Comparison of ENCODE assay signal across 9 cellular contexts in the genomic region with DNA sequence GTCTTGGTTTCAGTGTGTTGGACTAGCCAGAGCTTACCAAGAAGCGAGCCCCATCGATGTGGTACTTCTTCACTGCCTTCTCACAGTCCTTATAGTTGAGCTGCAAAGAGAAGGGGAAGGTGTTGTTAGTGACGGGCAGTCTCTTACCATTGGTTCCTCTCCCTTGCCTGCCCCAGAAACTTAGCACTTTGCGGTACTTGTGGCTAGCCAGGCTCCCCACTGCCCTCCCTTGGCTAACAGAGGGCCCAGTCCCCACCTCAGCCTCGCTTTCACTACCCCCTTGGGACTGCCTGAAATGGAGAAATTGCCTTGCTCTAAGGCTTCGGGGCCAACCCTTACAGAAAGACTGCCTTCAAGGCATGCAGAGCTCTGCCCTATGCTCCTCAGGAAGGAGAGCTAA. TPM values are rescaled to one million over a fixed set of nuclear protein-coding genes. Genes with fewer than 3 reads are reported as not detected.
DNase-seq lines count a peak whose midpoint lies in the region; ATAC-seq, FAIRE-seq and TF ChIP-seq lines count a peak whose summit lies in the region.
"Had no signal": no experiment of that assay in that cellular context is flagged by ENCODE, and none has a peak within 500 bp of the region (broad histone marks: within the 10 kb centered on the region; RNA-seq: fewer than 3 reads in every experiment).

No MANE protein-coding gene starts in this region.

- H2AFZ ChIP-seq in hepatocyte = no peak overlapping the region
- H2AFZ ChIP-seq: parathyroid adenoma had no signal

- H3K27me3 ChIP-seq in hepatocyte = peaks cover 4% of the 10 kb centered on the region

- H3K9me3 ChIP-seq in hepatocyte (ENCODE audit: low read depth) = no peaks in the 10 kb centered on the region

- H3K36me3 ChIP-seq in hepatocyte (replicated peaks; ENCODE audit: insufficient read depth, low read depth) = no peaks in the 10 kb centered on the region

- no peak overlapping the region for H3K27ac ChIP-seq in hepatocyte
- H3K27ac ChIP-seq: parathyroid adenoma had no signal

- peaks cover 90 to 98% of the 10 kb centered on the region in 2 donors for H3K36me3 Mint-ChIP-seq in activated naive CD4-positive, alpha-beta T cell treated with anti-CD3 and anti-CD28 coated beads, Interleukin-2, amount 50 U/mL, for 72 hours

- no peak for TF ChIP-seq POLR2A in GM12891 (IDR thresholded peaks at IDR 0.05; ENCODE audit: low read depth, low read length)

- H4K20me1 ChIP-seq in hepatocyte (ENCODE audit: insufficient read depth, poor library complexity, severe bottlenecking) = no peaks in the 10 kb centered on the region

- no peak for TF ChIP-seq CTCF in hepatocyte (IDR thresholded peaks at IDR 0.05; ENCODE audit: poor library complexity)

- DNase-seq in GM12891 (ENCODE audit: insufficient read length, low spot score) = no peak
- peak in 1 of 2 donors; percentile 85 for DNase-seq in activated naive CD4-positive, alpha-beta T cell treated with anti-CD3 and anti-CD28 coated beads, Interleukin-2, amount 50 U/mL, for 72 hours (ENCODE audit: low spot score in 2 of 2)
- peak; percentile 56 to 65 for DNase-seq in stimulated activated CD8-positive, alpha-beta memory T cell treated with anti-CD3 and anti-CD28 coated beads, Interleukin-2, amount 100 ng/mL, for 48 hours (ENCODE audit: low read depth in 2 of 2)
- no peak for DNase-seq in OCI-M1 (lab: John Stamatoyannopoulos, UW)
- DNase-seq in NCI-H128 (lab: John Stamatoyannopoulos, UW; ENCODE audit: unreplicated experiment) = no peak
- no peak for DNase-seq in hepatocyte (ENCODE audit: low spot score)

- FAIRE-seq in GM12891 (lab: Jason Lieb, UNC) = peak; percentile 90

- WGBS in hepatocyte (ENCODE audit: low lambda C conversion rate, missing lambda C conversion rate) = 85% methylated on average over 6 of the region's 6 CpGs

- H3K9me3 Mint-ChIP-seq in activated naive CD4-positive, alpha-beta T cell treated with anti-CD3 and anti-CD28 coated beads, Interleukin-2, amount 50 U/mL, for 72 hours = peaks cover 0 to 5% of the 10 kb centered on the region in 2 donors

- peak overlapping the region; percentile 63 to 100 for H3K27ac Mint-ChIP-seq in activated naive CD4-positive, alpha-beta T cell treated with anti-CD3 and anti-CD28 coated beads, Interleukin-2, amount 50 U/mL, for 72 hours

- no peaks in the 10 kb centered on the region for H3K9me2 ChIP-seq in hepatocyte (replicated peaks; ENCODE audit: insufficient read depth)

- H3K4me3 ChIP-seq in hepatocyte = no peak overlapping the region

- H3K4me1 ChIP-seq in hepatocyte (ENCODE audit: insufficient read depth) = no peaks in the 10 kb centered on the region
- H3K4me1 ChIP-seq: parathyroid adenoma had no signal

- H3K79me2 ChIP-seq in hepatocyte = no peaks in the 10 kb centered on the region
- H3K79me2 ChIP-seq: parathyroid adenoma had no signal

- H3K4me2 ChIP-seq in hepatocyte = no peak overlapping the region

- peak; percentile 81 for ATAC-seq in GM21381 (IDR thresholded peaks at IDR 0.05; ENCODE audit: unreplicated experiment)
- ATAC-seq in HG03521 (IDR thresholded peaks at IDR 0.05; ENCODE audit: unreplicated experiment) = peak; percentile 74
- ATAC-seq in activated naive CD4-positive, alpha-beta T cell treated with anti-CD3 and anti-CD28 coated beads, Interleukin-2, amount 50 U/mL, for 72 hours = peak; percentile 22 to 62

TF ChIP-seq in GM12891, 5 proteins besides CTCF, POLR2A, EP300 and RAD21:
- TF ChIP-seq PAX5 (IDR thresholded peaks at IDR 0.05; ENCODE audit: insufficient read depth, low read length, severe bottlenecking) (no peak), SPI1 (IDR thresholded peaks at IDR 0.05; ENCODE audit: low read depth, low read length) (peak; percentile 28; the same call in 1 of the 2 replicates)

RNA-seq across cellular contexts. Expression of a gene that starts 4.3 kb away (rescaled TPM):
- polyA plus RNA-seq in GM12891 (2012; ENCODE audit: low read depth, missing spikeins) = 31.4 TPM
- 100 to 1,000 TPM; 173 to 194 TPM for total RNA-seq in activated naive CD4-positive, alpha-beta T cell treated with anti-CD3 and anti-CD28 coated beads, Interleukin-2, amount 50 U/mL, for 72 hours
- 0.60 and 0.80 TPM in 2 replicates for total RNA-seq in hepatocyte
- polyA plus RNA-seq in hepatocyte = 0.35 TPM in 1 of 2 replicates, not detected in the other

Comparison
In these comparisons a context has a peak if more than half of its experiments do, and no peak if none do; other contexts are left out.
1. DNase-seq: peak in stimulated activated CD8-positive, alpha-beta memory T cell treated with anti-CD3 and anti-CD28 coated beads, Interleukin-2, amount 100 ng/mL, for 48 hours (2 of 2); none in GM12891 (single experiment), OCI-M1 (single experiment), NCI-H128 (single experiment) and hepatocyte (single experiment).
2. RNA of a gene that starts 4.3 kb away (total RNA-seq): 173 to 194 TPM in activated naive CD4-positive, alpha-beta T cell treated with anti-CD3 and anti-CD28 coated beads, Interleukin-2, amount 50 U/mL, for 72 hours; 0.60 to 0.80 TPM in hepatocyte; every median in the first group is over 10 times any median in the second.
3. Peak in every context shown above with its lines, with median percentiles within 50 percentile points of each other: ATAC-seq.